9 cellular contexts compared by ENCODE assay signal in genomic region chr4:16270654-16271328, GRCh38. TPM values are rescaled to one million over a fixed set of nuclear protein-coding genes. Genes with fewer than 3 reads are reported as not detected.
DNase-seq lines count a peak whose midpoint lies in the region; ATAC-seq and TF ChIP-seq lines count a peak whose summit lies in the region.
"Had no signal": no experiment of that assay in that cellular context is flagged by ENCODE, and none has a peak within 500 bp of the region (broad histone marks: within the 10 kb centered on the region; RNA-seq: fewer than 3 reads in every experiment).

No MANE protein-coding gene starts in this region.

- H3K4me1 ChIP-seq in BE2C = no peaks in the 10 kb centered on the region

- no peak overlapping the region for H3K4me3 ChIP-seq in BE2C (ENCODE audit: low read depth, low read length)

- no peaks in the 10 kb centered on the region for H3K27me3 ChIP-seq in BE2C

- H3K36me3 ChIP-seq in BE2C = no peaks in the 10 kb centered on the region

- ATAC-seq in left lobe of liver (peak; percentile 48), GM21381 (IDR thresholded peaks at IDR 0.05; ENCODE audit: unreplicated experiment) (no peak)

- DNase-seq in BE2C (peak; percentile 22), Kasumi-1 (lab: John Stamatoyannopoulos, UW) (peak; percentile 82 to 83), left lobe of liver (ENCODE audit: low spot score) (no peak), DMS114 treated with DMSO at 0.1 percent for 48 hours (lab: John Stamatoyannopoulos, UW; ENCODE audit: unreplicated experiment) (no peak), NAMALWA (ENCODE audit: low spot score) (no peak), 8988T (no peak)
- DNase-seq: NCI-H2107 had no signal

- no peaks in the 10 kb centered on the region for H3K9me3 ChIP-seq in BE2C

- TF ChIP-seq CTCF in BE2C (IDR thresholded peaks at IDR 0.05; ENCODE audit: low read depth, low read length) = peak; percentile 57
- TF ChIP-seq CTCF in VCaP (conservative IDR thresholded peaks at IDR 0.05) = peak; percentile 12; the same call in 1 of the 2 replicates

- no peak overlapping the region for H3K27ac ChIP-seq in VCaP

RNA-seq across cellular contexts. Expression of gene TAPT1, which starts 44.5 kb away (rescaled TPM):
- polyA plus RNA-seq in BE2C (2012; ENCODE audit: insufficient read depth, insufficient read length, low read depth) = 18.3 TPM
- total RNA-seq in left lobe of liver = 39.6 TPM

Comparison
In these comparisons a context has a peak if more than half of its experiments do, and no peak if none do; other contexts are left out.
1. DNase-seq: peak in BE2C (single experiment) and Kasumi-1 (2 of 2); none in left lobe of liver (single experiment), DMS114 treated with DMSO at 0.1 percent for 48 hours (single experiment), NAMALWA (single experiment) and 8988T (single experiment).